ENCODE assay signal across 15 cellular contexts in genomic region chr1:109084563-109085517, GRCh38. TPM values are rescaled to one million over a fixed set of nuclear protein-coding genes. Genes with fewer than 3 reads are reported as not detected.
A peak's percentile ranks its signal among the peaks of the same experiment; 100 is the strongest.
DNase-seq lines count a peak whose midpoint lies in the region; ATAC-seq, FAIRE-seq and TF ChIP-seq lines count a peak whose summit lies in the region.
"Had no signal": no experiment of that assay in that cellular context is flagged by ENCODE, and none has a peak within 500 bp of the region (broad histone marks: within the 10 kb centered on the region; RNA-seq: fewer than 3 reads in every experiment).

No MANE protein-coding gene starts in this region.

- peak overlapping the region; percentile 90 for H3K27ac ChIP-seq in caudate nucleus (ENCODE audit: low read depth, low read length)
- H3K27ac ChIP-seq: gastrocnemius medialis, thyroid gland, VCaP had no signal

- peak overlapping the region; percentile 82 for H3K4me3 Mint-ChIP-seq in neural crest cell

- H3K27me3 Mint-ChIP-seq in neural crest cell (ENCODE audit: low read depth), result no peaks in the 10 kb centered on the region

- peak overlapping the region; percentile 91 for H3K27ac Mint-ChIP-seq in neural crest cell (ENCODE audit: unreplicated experiment)

- no peak for TF ChIP-seq CTCF in neural crest cell (conservative IDR thresholded peaks at IDR 0.05)

- peak; percentile 71 for FAIRE-seq in RCC 7860 (lab: Jason Lieb, UNC)
- FAIRE-seq: endometrium had no signal

- H3K4me1 Mint-ChIP-seq in neural crest cell, result peaks cover 56% of the 10 kb centered on the region

- no peak for ATAC-seq in GM21423 (IDR thresholded peaks at IDR 0.05; ENCODE audit: unreplicated experiment)
- ATAC-seq: gastrocnemius medialis, right cardiac atrium had no signal

- DNase-seq in HK-2 (ENCODE audit: unreplicated experiment) (peak; percentile 59), RCC 7860 (ENCODE audit: low spot score) (peak; percentile 70), caudate nucleus (lab: John Stamatoyannopoulos, UW) (no peak), neural crest cell (ENCODE audit: low read depth, low spot score) (no peak), midbrain (lab: John Stamatoyannopoulos, UW) (no peak), NCI-H2196 (lab: John Stamatoyannopoulos, UW; ENCODE audit: unreplicated experiment) (no peak)
- DNase-seq: activated gamma-delta T cell treated with Interleukin-2 at 50 U/mL for 16 hours, gastrocnemius medialis, NCI-H2029, NCI-H748 treated with DMSO at 0.1 percent for 48 hours, right cardiac atrium, thyroid gland had no signal

- peaks cover 4% of the 10 kb centered on the region for H3K36me3 Mint-ChIP-seq in neural crest cell (ENCODE audit: low read depth)

- peaks cover 3% of the 10 kb centered on the region for H3K9me3 Mint-ChIP-seq in neural crest cell

RNA-seq across cellular contexts. Expression of gene TMEM167B, which starts 5.7 kb away (rescaled TPM):
- 26.1 and 28.4 TPM in 2 replicates for total RNA-seq in neural crest cell

RNA-seq across cellular contexts. Expression of gene TAF13, which starts 9.0 kb away (rescaled TPM):
- total RNA-seq in neural crest cell, result 22.4 and 24.9 TPM in 2 replicates

RNA-seq across cellular contexts. Expression of gene ELAPOR1, which starts 29.1 kb away (rescaled TPM):
- 0.64 and 0.70 TPM in 2 replicates for total RNA-seq in neural crest cell

RNA-seq across cellular contexts. Expression of gene WDR47, which starts 42.9 kb away (rescaled TPM):
- total RNA-seq in neural crest cell, result 18.0 and 19.0 TPM in 2 replicates

Comparison
In these comparisons a context has a peak if more than half of its experiments do, and no peak if none do; other contexts are left out.
1. DNase-seq: peak in HK-2 (single experiment) and RCC 7860 (single experiment); none in caudate nucleus (0 of 61), neural crest cell (single experiment), midbrain (single experiment) and NCI-H2196 (single experiment).